22 cellular contexts compared by ENCODE assay signal in genomic region chr16:254461-254860, GRCh38. TPM values are rescaled to one million over a fixed set of nuclear protein-coding genes. Genes with fewer than 3 reads are reported as not detected.
"Had no signal": no experiment of that assay in that cellular context is flagged by ENCODE, and none has a peak within 500 bp of the region (broad histone marks: within the 10 kb centered on the region; RNA-seq: fewer than 3 reads in every experiment).

No MANE protein-coding gene starts in this region.

- ATAC-seq: effector memory CD8-positive, alpha-beta T cell; gastrocnemius medialis; natural killer cell had no signal

- H3K4me1 Mint-ChIP-seq: neural crest cell had no signal

- H3K9me3 Mint-ChIP-seq: effector memory CD8-positive, alpha-beta T cell; natural killer cell; neural crest cell had no signal

- H3K27ac Mint-ChIP-seq: effector memory CD8-positive, alpha-beta T cell had no signal

- H3K36me3 ChIP-seq: ovary, uterus had no signal

- H3K4me1 ChIP-seq: esophagus muscularis mucosa, gastrocnemius medialis, suprapubic skin, thyroid gland, uterus had no signal

- H3K27me3 ChIP-seq: esophagus muscularis mucosa, gastrocnemius medialis, heart right ventricle, ovary, right atrium auricular region, suprapubic skin, thyroid gland, upper lobe of left lung, uterus had no signal

- H3K9me3 ChIP-seq: esophagus muscularis mucosa, gastrocnemius medialis, heart right ventricle, mucosa of descending colon, ovary, right atrium auricular region, suprapubic skin, thyroid gland, upper lobe of left lung, uterus had no signal

- H3K4me3 Mint-ChIP-seq: natural killer cell, neural crest cell had no signal

- H3K4me3 ChIP-seq: esophagus muscularis mucosa, gastrocnemius medialis, heart right ventricle, mucosa of descending colon, ovary, right atrium auricular region, smooth muscle cell, suprapubic skin, thyroid gland, upper lobe of left lung, uterus had no signal

- H3K27ac ChIP-seq: epithelial cell of prostate, esophagus muscularis mucosa, gastrocnemius medialis, ovary, right atrium auricular region, suprapubic skin, thyroid gland, upper lobe of left lung, uterus had no signal

- H3K27me3 Mint-ChIP-seq: effector memory CD8-positive, alpha-beta T cell had no signal

- DNase-seq: effector memory CD8-positive, alpha-beta T cell; gastrocnemius medialis; heart right ventricle; hypothalamus; kidney glomerular epithelial cell; mammary epithelial cell; natural killer cell; ovary; stimulated activated CD4-positive, alpha-beta T cell treated with anti-CD3 and anti-CD28 coated beads, Interleukin-2, amount 100 ng/mL, for 48 hours; stimulated activated naive CD8-positive, alpha-beta T cell treated with anti-CD3 and anti-CD28 coated beads, Interleukin-15, Interleukin-2, amounts not matched to agents 100 U/mL and 50 U/mL, for 24 hours; thyroid gland; upper lobe of left lung; uterus had no signal

RNA-seq across cellular contexts. Expression of gene ARHGDIG, which starts 25.9 kb away (rescaled TPM):
- total RNA-seq: fibroblast of villous mesenchyme, lower leg skin, mammary epithelial cell, suprapubic skin, thyroid gland had no signal
- polyA plus RNA-seq: mammary epithelial cell had no signal

RNA-seq across cellular contexts. Expression of gene PDIA2, which starts 28.5 kb away (rescaled TPM):
- total RNA-seq: mammary epithelial cell, natural killer cell, suprapubic skin had no signal
- polyA plus RNA-seq: mammary epithelial cell had no signal
